1 cellular context compared by ENCODE assay signal in the genomic region with DNA sequence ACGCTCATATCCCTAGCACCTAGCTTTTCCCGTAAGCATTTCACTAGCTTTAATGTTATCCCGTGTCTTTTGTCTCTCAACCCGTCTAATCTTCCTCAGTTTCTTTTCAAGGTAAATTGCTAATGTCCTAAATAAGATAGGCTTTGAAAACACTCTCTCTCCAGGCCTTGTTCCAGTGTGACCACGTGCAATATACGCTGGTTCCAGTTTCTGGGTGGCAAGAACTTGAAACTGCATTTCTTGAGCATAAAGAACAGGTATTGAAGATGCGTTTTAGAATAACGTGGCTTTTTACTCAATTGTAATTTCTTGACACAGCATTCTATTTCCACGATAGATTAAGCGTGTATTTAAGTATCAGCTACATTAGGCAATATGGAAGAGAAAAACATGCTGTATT.
TF ChIP-seq lines count a peak whose summit lies in the region.

No MANE protein-coding gene starts in this region.

TF ChIP-seq in H1, 55 proteins besides CTCF, POLR2A, EP300 and RAD21:
- no peak for TF ChIP-seq TBP (IDR thresholded peaks at IDR 0.05; ENCODE audit: low read depth, low read length)
- no peak for TF ChIP-seq TAF7 (optimal IDR thresholded peaks at IDR 0.05; ENCODE audit: borderline replicate concordance, low read depth, low read length)
- TF ChIP-seq MAFK (IDR thresholded peaks at IDR 0.05; ENCODE audit: low read depth, low read length), result no peak
- no peak for TF ChIP-seq CEBPB (IDR thresholded peaks at IDR 0.05; ENCODE audit: low read depth, low read length)
- no peak for TF ChIP-seq SUZ12 (IDR thresholded peaks at IDR 0.05; ENCODE audit: low read length)
- no peak for TF ChIP-seq BRCA1 (IDR thresholded peaks at IDR 0.05; ENCODE audit: low read depth, low read length)
- TF ChIP-seq POU5F1 (IDR thresholded peaks at IDR 0.05; ENCODE audit: low read depth, low read length), result no peak
- TF ChIP-seq EGR1 (IDR thresholded peaks at IDR 0.05; ENCODE audit: borderline replicate concordance, low read depth, low read length), result no peak
